Comparison of ENCODE assay signal across 9 cellular contexts in genomic region chr2:38409136-38409903, GRCh38. TPM values are rescaled to one million over a fixed set of nuclear protein-coding genes. Genes with fewer than 3 reads are reported as not detected.
DNase-seq lines count a peak whose midpoint lies in the region; ATAC-seq and TF ChIP-seq lines count a peak whose summit lies in the region.
"Had no signal": no experiment of that assay in that cellular context is flagged by ENCODE, and none has a peak within 500 bp of the region (broad histone marks: within the 10 kb centered on the region; RNA-seq: fewer than 3 reads in every experiment).

No MANE protein-coding gene starts in this region.

- H3K9me3 ChIP-seq in left ventricle myocardium inferior (replicated peaks), result peaks cover 26% of the 10 kb centered on the region

- no peak overlapping the region for H3K4me3 ChIP-seq in left ventricle myocardium inferior
- H3K4me3 ChIP-seq in coronary artery, result no peak overlapping the region

- peak; percentile 73 for ATAC-seq in Right ventricle myocardium inferior

- H3K27me3 ChIP-seq in left ventricle myocardium inferior (ENCODE audit: low read depth), result no peaks in the 10 kb centered on the region

- intact Hi-C loops in Right ventricle myocardium inferior (cut with DNase I) (no loop called here), cardiac septum (cut with DNase I) (no loop called here), left ventricle myocardium inferior (cut with micrococcal nuclease) (no loop called here)

- no peak for DNase-seq in Right ventricle myocardium inferior (ENCODE audit: missing footprints)
- DNase-seq in cardiac septum (ENCODE audit: low spot score), result no peak
- peak; percentile 23 for DNase-seq in HT-29 (ENCODE audit: low spot score)
- peak; percentile 30 for DNase-seq in left ventricle myocardium inferior
- DNase-seq in coronary artery (ENCODE audit: low spot score), result no peak
- no peak for DNase-seq in stimulated activated CD4-positive, alpha-beta T cell treated with anti-CD3 and anti-CD28 coated beads, Interleukin-2, amount 100 ng/mL, for 48 hours
- DNase-seq in GM03348 (ENCODE audit: low spot score), result no peak
- DNase-seq in activated T-cell treated with anti-CD3 and anti-CD28 coated beads, Interleukin-2, amount 50 U/mL, for 48 hours, result no peak
- DNase-seq: activated CD4-positive, alpha-beta T cell treated with anti-CD3 and anti-CD28 coated beads, Interleukin-2, amount 50 U/mL, for 48 hours had no signal

- TF ChIP-seq CTCF in left ventricle myocardium inferior (IDR thresholded peaks at IDR 0.05; ENCODE audit: borderline replicate concordance) (no peak), coronary artery (IDR thresholded peaks at IDR 0.05) (no peak)

- H3K27ac ChIP-seq in left ventricle myocardium inferior (replicated peaks) (peak overlapping the region; percentile 32), coronary artery (no peak overlapping the region)

- peaks cover 37% of the 10 kb centered on the region for H3K4me1 ChIP-seq in left ventricle myocardium inferior

- no peaks in the 10 kb centered on the region for H3K36me3 ChIP-seq in left ventricle myocardium inferior

RNA-seq across cellular contexts. Expression of gene ATL2, which starts 32.2 kb away (rescaled TPM):
- 31.7 TPM for total RNA-seq in Right ventricle myocardium inferior
- 27.1 TPM for total RNA-seq in cardiac septum
- 64.8 and 72.0 TPM in 2 replicates for total RNA-seq in HT-29 (2014; rRNA removed; shearing (Covaris generic))
- 28.4 TPM for total RNA-seq in left ventricle myocardium inferior

Comparison
In these comparisons a context has a peak if more than half of its experiments do, and no peak if none do; other contexts are left out.
1. DNase-seq: peak in HT-29 (single experiment) and left ventricle myocardium inferior (single experiment); none in Right ventricle myocardium inferior (single experiment), cardiac septum (single experiment), coronary artery (single experiment), stimulated activated CD4-positive, alpha-beta T cell treated with anti-CD3 and anti-CD28 coated beads, Interleukin-2, amount 100 ng/mL, for 48 hours (0 of 2), GM03348 (single experiment) and activated T-cell treated with anti-CD3 and anti-CD28 coated beads, Interleukin-2, amount 50 U/mL, for 48 hours (0 of 2).